Comparison of ENCODE assay signal across 8 cellular contexts in the genomic region with DNA sequence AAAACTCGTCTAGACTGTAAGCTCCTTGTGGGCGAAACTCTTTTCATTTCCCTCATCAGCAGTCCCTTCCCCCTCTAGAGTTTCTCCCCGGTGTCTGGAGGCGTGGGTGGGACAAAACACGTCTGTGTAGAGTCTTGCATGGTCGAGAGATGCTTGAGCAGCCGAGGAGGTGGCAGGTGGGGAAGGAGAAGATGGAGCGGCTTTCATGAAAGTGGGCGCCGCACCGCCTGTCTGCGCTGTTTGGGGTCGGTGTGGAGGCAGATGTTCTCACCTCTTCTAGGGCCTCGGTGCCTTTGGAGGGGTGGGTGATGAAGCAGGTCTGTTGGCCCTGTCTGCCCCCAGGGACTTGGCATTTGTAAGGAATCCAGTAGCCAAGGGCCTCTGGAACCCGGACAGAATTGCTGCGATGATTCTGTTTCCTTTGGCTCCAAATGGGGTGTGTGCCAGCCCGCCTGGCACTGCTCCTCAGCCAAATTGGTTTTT. TPM values are rescaled to one million over a fixed set of nuclear protein-coding genes. Genes with fewer than 3 reads are reported as not detected.
DNase-seq lines count a peak whose midpoint lies in the region; ATAC-seq and TF ChIP-seq lines count a peak whose summit lies in the region.

No MANE protein-coding gene starts in this region.

- H3K36me3 ChIP-seq in GM23248 (ENCODE audit: low read depth) (peaks cover 5% of the 10 kb centered on the region), RWPE2 (ENCODE audit: low read depth) (peaks cover 24% of the 10 kb centered on the region), sigmoid colon (peaks cover 13 to 27% (median 22%) of the 10 kb centered on the region in 4 donors)

- ATAC-seq in RWPE2 (ENCODE audit: low read depth) (no peak), HG02798 (IDR thresholded peaks at IDR 0.05; ENCODE audit: poor library complexity, unreplicated experiment) (no peak), HG02981 (IDR thresholded peaks at IDR 0.05; ENCODE audit: unreplicated experiment) (no peak)

- H3K27me3 ChIP-seq in GM23248 (replicated peaks; ENCODE audit: insufficient read depth): no peaks in the 10 kb centered on the region
- no peaks in the 10 kb centered on the region for H3K27me3 ChIP-seq in RWPE2 (ENCODE audit: insufficient read depth, poor library complexity, severe bottlenecking)
- H3K27me3 ChIP-seq in sigmoid colon: no peaks in the 10 kb centered on the region

- TF ChIP-seq POLR2A in sigmoid colon (IDR thresholded peaks at IDR 0.05): no peak

- H3K9ac ChIP-seq in GM23248: peak overlapping the region; percentile 94

- in situ Hi-C loops in GM23248 (cut with MboI): no loop called here

- peaks cover 57% of the 10 kb centered on the region for H3K79me2 ChIP-seq in GM23248 (ENCODE audit: insufficient read depth)

- peak; percentile 21 for DNase-seq in GM23248
- no peak for DNase-seq in RWPE2 (ENCODE audit: low spot score)
- DNase-seq in fibroblast of the aortic adventitia (ENCODE audit: low read depth): peak; percentile 5
- DNase-seq in sigmoid colon: no peak
- no peak for DNase-seq in middle frontal gyrus (ENCODE audit: extremely low spot score, low spot score)
- no peak for DNase-seq in epidermal melanocyte (ENCODE audit: insufficient read length, low spot score)

- H3K4me1 ChIP-seq in GM23248 (ENCODE audit: insufficient read depth): 0 out of 2 replicates have a peak, but pooled peaks cover 5% of the 10 kb centered on the region
- no peaks in the 10 kb centered on the region for H3K4me1 ChIP-seq in RWPE2 (ENCODE audit: insufficient read depth, poor library complexity, severe bottlenecking)
- peaks cover 0 to 42% (median 23%) of the 10 kb centered on the region in 4 donors for H3K4me1 ChIP-seq in sigmoid colon

- 56 to 58% methylated on average over 17 of the region's 17 CpGs for WGBS in GM23248 (ENCODE audit: low coverage in 1 of 2, low lambda C conversion rate in 2 of 2, missing lambda C conversion rate in 2 of 2), 2 experiments
- 66 to 69% methylated on average over 17 of the region's 17 CpGs for WGBS in sigmoid colon, 2 donors

- TF ChIP-seq EP300 in sigmoid colon (IDR thresholded peaks at IDR 0.05): no peak

- no peaks in the 10 kb centered on the region for H3K9me2 ChIP-seq in GM23248 (ENCODE audit: insufficient read depth)

- H4K20me1 ChIP-seq in GM23248 (ENCODE audit: insufficient read depth): no peaks in the 10 kb centered on the region

- intact Hi-C loops in sigmoid colon (cut with DNase I): loop anchor here (5.0 kb wide), 1 partner anchor 100 kb away; no protein-coding TSS in a partner anchor

- H3K4me3 ChIP-seq in GM23248 (peak overlapping the region; percentile 85), RWPE2 (ENCODE audit: severe bottlenecking) (peak overlapping the region; percentile 95), fibroblast of the aortic adventitia (ENCODE audit: low read depth, low read length) (peak overlapping the region; percentile 80), sigmoid colon (peak overlapping the region; percentile 80 to 97 (median 89))

- H2AFZ ChIP-seq in GM23248: peak overlapping the region; percentile 56; the same call in 1 of the 2 replicates

- peak overlapping the region; percentile 94 for H3K4me2 ChIP-seq in GM23248 (ENCODE audit: unreplicated experiment)

- no peak overlapping the region for H3K27ac ChIP-seq in GM23248
- no peak overlapping the region for H3K27ac ChIP-seq in RWPE2 (ENCODE audit: poor library complexity, severe bottlenecking)
- H3K27ac ChIP-seq in sigmoid colon: peak overlapping the region in 3 of 4 donors; percentile 96 to 99 (median 99)

- H3F3A ChIP-seq in GM23248 (ENCODE audit: insufficient read depth): peaks cover 6% of the 10 kb centered on the region; the same call in 1 of the 2 replicates

- H3K9me3 ChIP-seq in GM23248 (ENCODE audit: low read depth): no peaks in the 10 kb centered on the region
- H3K9me3 ChIP-seq in RWPE2 (ENCODE audit: severe bottlenecking): no peaks in the 10 kb centered on the region
- H3K9me3 ChIP-seq in sigmoid colon: no peaks in the 10 kb centered on the region

- no peak for TF ChIP-seq CTCF in RWPE2 (IDR thresholded peaks at IDR 0.05; ENCODE audit: poor library complexity, severe bottlenecking)
- TF ChIP-seq CTCF in fibroblast of the aortic adventitia (IDR thresholded peaks at IDR 0.05; ENCODE audit: insufficient read depth, low read length): no peak
- no peak for TF ChIP-seq CTCF in sigmoid colon (IDR thresholded peaks at IDR 0.05)

RNA-seq across cellular contexts. Expression of gene BRPF3, which starts 1.2 kb away (rescaled TPM):
- 7.9 and 11.3 TPM in 2 replicates for total RNA-seq in GM23248 (2014; rRNA removed; shearing (Covaris generic))
- polyA plus RNA-seq in GM23248 (2016; fragmentation: Nextera tagmentation; extraction: Ambion mirVana) (5.8 and 6.3 TPM in 2 replicates), sigmoid colon (10 to 100 TPM; 24.9 to 41.8 (median 36.6) TPM)
- total RNA-seq in fibroblast of the aortic adventitia (ENCODE audit: low replicate concordance) (15.3 and 19.1 TPM in 2 replicates), sigmoid colon (10 to 100 TPM; 11.2 to 35.3 (median 23.6) TPM)

Comparison
In these comparisons a context has a peak if more than half of its experiments do, and no peak if none do; other contexts are left out.
1. DNase-seq: peak in GM23248 (single experiment) and fibroblast of the aortic adventitia (single experiment); none in RWPE2 (single experiment), sigmoid colon (single experiment), middle frontal gyrus (single experiment) and epidermal melanocyte (single experiment).
2. H3K27ac ChIP-seq: peak in sigmoid colon (3 of 4); none in GM23248 (single experiment) and RWPE2 (single experiment).
3. Peak in every context shown above with its lines, with median percentiles within 50 percentile points of each other: H3K4me3 ChIP-seq.